7 cellular contexts compared by ENCODE assay signal in the genomic region with DNA sequence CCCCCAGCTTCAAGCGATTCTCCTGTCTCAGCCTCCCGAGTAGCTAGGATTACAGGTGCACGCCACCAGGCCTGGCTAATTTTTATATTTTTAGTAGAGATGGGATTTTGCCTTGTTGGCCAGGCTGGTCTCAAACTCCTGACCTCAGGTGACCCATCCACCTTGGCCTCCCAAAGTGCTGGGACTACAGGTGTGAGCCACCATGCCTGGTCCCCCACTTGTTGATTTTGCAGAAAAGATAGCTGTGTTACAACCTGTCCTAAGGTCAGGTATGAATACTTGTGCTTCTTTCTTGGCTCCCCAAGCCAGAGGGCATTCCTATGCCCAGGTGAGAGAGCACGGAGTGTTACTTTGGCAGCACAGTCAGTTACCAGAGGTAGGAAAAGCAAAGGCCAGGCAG. TPM values are rescaled to one million over a fixed set of nuclear protein-coding genes. Genes with fewer than 3 reads are reported as not detected.
DNase-seq lines count a peak whose midpoint lies in the region; TF ChIP-seq lines count a peak whose summit lies in the region.
"Not testable (repeated sequence)": the region's sequence is repeated elsewhere in the genome, so short reads cannot be mapped to it uniquely, and the experiment has no call there.

No MANE protein-coding gene starts in this region.

- TF ChIP-seq CTCF in PC-9 (conservative IDR thresholded peaks at IDR 0.05); adrenal gland (IDR thresholded peaks at IDR 0.05); esophagus squamous epithelium (IDR thresholded peaks at IDR 0.05); hepatocyte (IDR thresholded peaks at IDR 0.05; ENCODE audit: poor library complexity); osteoblast (IDR thresholded peaks at IDR 0.05; ENCODE audit: extremely low read depth, low read depth, low read length): not testable (repeated sequence)

- TF ChIP-seq POLR2A in adrenal gland (IDR thresholded peaks at IDR 0.05); esophagus squamous epithelium (IDR thresholded peaks at IDR 0.05): not testable (repeated sequence)

- peaks cover 52% of the 10 kb centered on the region for H3K79me2 ChIP-seq in ACC112 (ENCODE audit: control insufficient read depth, insufficient read depth, low read length, unreplicated experiment)
- peaks cover 66% of the 10 kb centered on the region for H3K79me2 ChIP-seq in PC-9 (ENCODE audit: low read depth)
- H3K79me2 ChIP-seq in hepatocyte; osteoblast (ENCODE audit: insufficient read depth, low read length): not testable (repeated sequence)

- not testable (repeated sequence) for DNase-seq in PC-9; adrenal gland; esophagus squamous epithelium (lab: John Stamatoyannopoulos, UW); hepatocyte (ENCODE audit: low spot score); osteoblast (ENCODE audit: insufficient read length, low spot score, missing footprints)

- peaks cover 45% of the 10 kb centered on the region for H3F3A ChIP-seq in PC-9 (ENCODE audit: insufficient read depth, low read depth)

- H3K4me1 ChIP-seq in ACC112 (ENCODE audit: control insufficient read depth, insufficient read depth, low read length, unreplicated experiment) (peaks cover 52% of the 10 kb centered on the region), PC-9 (replicated peaks; ENCODE audit: insufficient read depth) (peaks cover 58% of the 10 kb centered on the region), adrenal gland (replicated peaks in 1 of 2) (peaks cover 28 to 34% of the 10 kb centered on the region in 2 donors), esophagus squamous epithelium (peaks cover 21 to 64% (median 31%) of the 10 kb centered on the region in 3 donors), hepatocyte (ENCODE audit: insufficient read depth) (peaks cover 16% of the 10 kb centered on the region), osteoblast (ENCODE audit: insufficient read depth, low read length) (peaks cover 25% of the 10 kb centered on the region), stomach smooth muscle (ENCODE audit: control insufficient read depth, insufficient read depth, low read length) (peaks cover 22% of the 10 kb centered on the region)

- not testable (repeated sequence) for BruUV-seq in PC-9 (replicated peaks; lab: Mats Ljungman, UMichigan)

- H3K27ac ChIP-seq in ACC112 (ENCODE audit: low read depth, low read length) (peak overlapping the region; percentile 98), PC-9 (peak overlapping the region; percentile 80), adrenal gland (peak overlapping the region; percentile 88 to 97 (median 92)), esophagus squamous epithelium (peak overlapping the region; percentile 78 to 92 (median 88)), hepatocyte (peak overlapping the region; percentile 24), osteoblast (ENCODE audit: low read depth, low read length) (peak overlapping the region; percentile 98), stomach smooth muscle (ENCODE audit: low read length) (peak overlapping the region; percentile 37)

- not testable (repeated sequence) for H3K9ac ChIP-seq in stomach smooth muscle (ENCODE audit: low read length in 2 of 2)

- CTCF ChIA-PET in PC-9 (lab: Charles Lee): not testable (repeated sequence)

- POLR2A ChIA-PET in PC-9 (lab: Charles Lee; ENCODE audit: unreplicated experiment): not testable (repeated sequence)

- not testable (repeated sequence) for H4K20me1 ChIP-seq in PC-9 (ENCODE audit: insufficient read depth); hepatocyte (ENCODE audit: insufficient read depth, poor library complexity, severe bottlenecking); osteoblast (ENCODE audit: insufficient read depth, low read length)

- H3K9me2 ChIP-seq in PC-9 (ENCODE audit: insufficient read depth); hepatocyte (replicated peaks; ENCODE audit: insufficient read depth): not testable (repeated sequence)

- H2AFZ ChIP-seq in ACC112 (ENCODE audit: low read length, unreplicated experiment); PC-9; hepatocyte; osteoblast (ENCODE audit: low read length): not testable (repeated sequence)

- not testable (repeated sequence) for H3K36me3 ChIP-seq in ACC112 (ENCODE audit: insufficient read depth, low read length); PC-9 (ENCODE audit: low read depth); adrenal gland (replicated peaks in 1 of 2); esophagus squamous epithelium; hepatocyte (replicated peaks; ENCODE audit: insufficient read depth, low read depth); osteoblast (ENCODE audit: insufficient read depth, low read length); stomach smooth muscle (ENCODE audit: control insufficient read depth in 2 of 2, insufficient read depth in 2 of 2, low read length in 2 of 2)

- H3K4me3 ChIP-seq in ACC112 (ENCODE audit: low read depth, low read length); PC-9; adrenal gland; esophagus squamous epithelium; hepatocyte; osteoblast (ENCODE audit: insufficient read depth, low read length); stomach smooth muscle (ENCODE audit: low read length in 2 of 2): not testable (repeated sequence)

- WGBS in adrenal gland, 4 donors: 78 to 96% (median 92%) methylated on average over 4 of the region's 4 CpGs
- 93 to 96% methylated on average over 3 to 4 of the region's 4 CpGs for WGBS in esophagus squamous epithelium, 2 donors
- 95% methylated on average over 4 of the region's 4 CpGs for WGBS in hepatocyte (ENCODE audit: low lambda C conversion rate, missing lambda C conversion rate)

- H3K9me3 ChIP-seq in PC-9 (ENCODE audit: insufficient read depth, low read depth); adrenal gland (replicated peaks in 1 of 3); esophagus squamous epithelium; hepatocyte (ENCODE audit: low read depth); osteoblast (ENCODE audit: low read depth, low read length); stomach smooth muscle (ENCODE audit: control insufficient read depth in 2 of 2, low read length in 2 of 2): not testable (repeated sequence)

- H3K4me2 ChIP-seq in PC-9: peak overlapping the region; percentile 61
- H3K4me2 ChIP-seq in hepatocyte; osteoblast (ENCODE audit: insufficient read depth, low read length): not testable (repeated sequence)

- intact Hi-C loops in PC-9 (cut with micrococcal nuclease; ENCODE audit: unreplicated experiment); adrenal gland (cut with DNase I); esophagus squamous epithelium (cut with DNase I): not testable (repeated sequence)

- H3K27me3 ChIP-seq in ACC112 (ENCODE audit: insufficient read depth, low read length); PC-9 (ENCODE audit: insufficient read depth, low read depth); adrenal gland; esophagus squamous epithelium; hepatocyte; osteoblast (ENCODE audit: insufficient read depth, low read length); stomach smooth muscle (ENCODE audit: control insufficient read depth in 1 of 2, insufficient read depth in 2 of 2, low read length in 2 of 2): not testable (repeated sequence)

RNA-seq across cellular contexts. Expression of gene PAX8, which starts 39.6 kb away (rescaled TPM):
- total RNA-seq in PC-9 (2021): 5.8 and 6.4 TPM in 2 replicates
- total RNA-seq in adrenal gland: 10 to 100 TPM in 6 of 8 donors, 1 to 10 TPM in 2; 5.1 to 72.3 (median 14.5) TPM
- 10 to 100 TPM in 1 of 3 donors, 1 to 10 TPM in 2; 5.6 to 13.3 (median 6.7) TPM for polyA plus RNA-seq in adrenal gland
- total RNA-seq in esophagus squamous epithelium: 1 to 10 TPM in 3 of 4 donors, under 1 TPM in 1; 0.32 to 7.6 (median 2.7) TPM
- 0.20 TPM in 1 of 2 replicates, not detected in the other for total RNA-seq in hepatocyte
- 0.05 and 0.16 TPM in 2 replicates for polyA plus RNA-seq in hepatocyte
- 1.8 and 2.9 TPM in 2 replicates for total RNA-seq in osteoblast

Comparison
In these comparisons a context has a peak if more than half of its experiments do, and no peak if none do; other contexts are left out.
1. H3K27ac ChIP-seq: peak in every context shown above with its lines; median percentile 98 in ACC112; 98 in osteoblast; 92 in adrenal gland; 88 in esophagus squamous epithelium; 80 in PC-9; 37 in stomach smooth muscle; 24 in hepatocyte.